ENCODE assay signal across 1 cellular context in genomic region chr11:102653744-102654291, GRCh38.
TF ChIP-seq lines count a peak whose summit lies in the region.

No MANE protein-coding gene starts in this region.

TF ChIP-seq in SK-N-SH treated with all-trans-retinoic acid at 6 μM for 48 hours, 23 proteins besides CTCF, POLR2A, EP300 and RAD21 (continued from another document):
- TF ChIP-seq POU6F1 (CRISPR knock-in tag; IDR thresholded peaks at IDR 0.05; ENCODE audit: borderline replicate concordance, low read depth) (no peak), TCF4 (CRISPR knock-in tag; IDR thresholded peaks at IDR 0.05; ENCODE audit: borderline replicate concordance) (no peak), ISL1 (CRISPR knock-in tag; IDR thresholded peaks at IDR 0.05) (no peak), ARNTL (CRISPR knock-in tag; IDR thresholded peaks at IDR 0.05; ENCODE audit: borderline replicate concordance, low read depth) (no peak), CREB5 (CRISPR knock-in tag; IDR thresholded peaks at IDR 0.05; ENCODE audit: low read depth) (no peak), ZNF8 (CRISPR knock-in tag; IDR thresholded peaks at IDR 0.05) (no peak), ZNF70 (CRISPR knock-in tag; IDR thresholded peaks at IDR 0.05) (no peak), OSR1 (CRISPR knock-in tag; IDR thresholded peaks at IDR 0.05) (no peak), ESRRG (CRISPR knock-in tag; IDR thresholded peaks at IDR 0.05) (no peak), CSRNP3 (CRISPR knock-in tag; IDR thresholded peaks at IDR 0.05) (no peak), ZC3H10 (CRISPR knock-in tag; IDR thresholded peaks at IDR 0.05) (no peak), ZFP30 (CRISPR knock-in tag; IDR thresholded peaks at IDR 0.05) (no peak)
TF ChIP-seq in SK-N-SH treated with all-trans-retinoic acid at 6 μM for 48 hours: peak in this region for 0.
